Comparison of ENCODE assay signal across 9 cellular contexts in the genomic region with DNA sequence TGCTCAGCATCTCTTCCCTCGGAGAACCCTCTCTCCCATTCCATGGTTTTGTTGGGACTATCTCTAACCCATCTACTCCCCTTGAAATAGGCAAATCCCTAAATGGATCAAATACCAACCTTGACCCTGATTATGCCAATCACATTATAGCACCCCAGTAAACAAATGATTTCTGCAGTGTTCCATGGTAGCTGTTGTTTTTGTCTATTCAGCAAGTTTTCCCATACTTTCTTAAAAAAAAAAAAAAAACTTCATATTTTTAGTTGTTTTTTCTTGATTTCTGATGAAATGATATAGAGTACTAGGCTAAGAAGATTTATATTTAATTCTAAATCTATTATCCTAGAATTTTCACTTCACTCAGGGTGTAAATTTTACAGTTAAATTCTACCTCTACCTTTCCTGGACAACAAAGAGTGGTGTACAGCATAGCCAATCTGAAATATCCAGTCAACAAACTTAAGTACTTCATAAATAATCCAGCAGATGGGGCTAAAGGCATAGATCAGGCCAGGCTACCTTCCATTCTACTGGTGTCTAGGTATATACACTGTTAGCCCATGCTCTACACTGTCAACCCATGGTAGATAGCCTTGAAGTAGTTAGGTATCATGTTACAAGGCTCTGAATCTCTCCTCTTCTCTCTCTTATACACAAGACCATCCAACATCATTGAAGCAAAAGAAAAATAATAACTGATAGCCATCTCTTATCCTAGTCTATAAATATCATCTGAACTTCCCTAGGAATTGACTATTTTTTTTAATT.
DNase-seq lines count a peak whose midpoint lies in the region; ATAC-seq, FAIRE-seq and TF ChIP-seq lines count a peak whose summit lies in the region.
"Had no signal": no experiment of that assay in that cellular context is flagged by ENCODE, and none has a peak within 500 bp of the region (broad histone marks: within the 10 kb centered on the region; RNA-seq: fewer than 3 reads in every experiment).

No MANE protein-coding gene starts in this region.

- TF ChIP-seq EP300 in Ishikawa (IDR thresholded peaks at IDR 0.05; ENCODE audit: borderline replicate concordance) (no peak), GM12878 (IDR thresholded peaks at IDR 0.05; ENCODE audit: borderline replicate concordance in 1 of 2, control insufficient read depth in 1 of 2, low read depth in 2 of 2, low read length in 2 of 2) (no peak)

- no peak overlapping the region for H3K9ac ChIP-seq in GM12878 (ENCODE audit: control insufficient read depth, insufficient read depth, low read length)

- ATAC-seq in GM23338 (peak; percentile 100), GM12878 (peak; percentile 99)
- peak; percentile 95 to 99 for ATAC-seq in stimulated activated naive B cell treated with anti-CD40 and anti-IgM and Interleukin-4, amounts not matched to agents 10 μg/mL and 1 μg/mL and 100 μg/mL, for 72 hours (replicated peaks)

- CTCF ChIA-PET in GM12878 (lab: Yijun Ruan, JAX): interaction anchor here (0.6 to 6.0 kb wide), 44 partner anchors 8 to 1403 kb away, joined by 3 to 37 read pairs (median 4); a partner anchor contains a TSS

- RAD21 ChIA-PET in GM12878 (lab: Charles Lee; ENCODE audit: unreplicated experiment): interaction anchor here (0.6 to 4.2 kb wide), 30 partner anchors 9 to 1317 kb away, joined by 3 to 26 read pairs (median 3); no protein-coding TSS in a partner anchor

- no peaks in the 10 kb centered on the region for H3K9me3 Mint-ChIP-seq in GM23338
- no peaks in the 10 kb centered on the region for H3K9me3 Mint-ChIP-seq in stimulated activated naive B cell treated with anti-CD40 and anti-IgM and Interleukin-4, amounts not matched to agents 10 μg/mL and 1 μg/mL and 100 μg/mL, for 72 hours
- H3K9me3 Mint-ChIP-seq: IgD-negative memory B cell had no signal

- no peaks in the 10 kb centered on the region for H3K9me3 ChIP-seq in GM12878 (replicated peaks; ENCODE audit: control insufficient read depth, insufficient read depth, low read length)

- H3K4me2 ChIP-seq in GM23338 (no peak overlapping the region), GM12878 (ENCODE audit: control insufficient read depth, insufficient read depth) (no peak overlapping the region)

- H3K4me3 Mint-ChIP-seq in GM23338: no peak overlapping the region
- no peak overlapping the region for H3K4me3 Mint-ChIP-seq in stimulated activated naive B cell treated with anti-CD40 and anti-IgM and Interleukin-4, amounts not matched to agents 10 μg/mL and 1 μg/mL and 100 μg/mL, for 72 hours
- H3K4me3 Mint-ChIP-seq: IgD-negative memory B cell had no signal

- FAIRE-seq in A204.1 (lab: Jason Lieb, UNC): peak; percentile 93
- peak; percentile 98 for FAIRE-seq in GM12878 (lab: Jason Lieb, UNC)

- H3K4me1 ChIP-seq in GM23338 (ENCODE audit: insufficient read depth) (peaks cover 6% of the 10 kb centered on the region; the same call in 1 of the 2 replicates), GM12878 (ENCODE audit: control insufficient read depth, insufficient read depth, low read length) (peaks cover 2% of the 10 kb centered on the region; the same call in 1 of the 2 replicates)

- 0% methylated on average over 1 of the region's 1 CpG for WGBS in GM12878 (ENCODE audit: insufficient coverage, insufficient replicate concordance, low lambda C conversion rate, missing lambda C conversion rate)

- no peaks in the 10 kb centered on the region for H3F3A ChIP-seq in GM23338 (replicated peaks; ENCODE audit: low read depth)

- H3K36me3 Mint-ChIP-seq in GM23338 (ENCODE audit: low read depth): peaks cover 10% of the 10 kb centered on the region; the same call in 1 of the 3 replicates
- peaks cover 27 to 43% of the 10 kb centered on the region in 2 donors for H3K36me3 Mint-ChIP-seq in stimulated activated naive B cell treated with anti-CD40 and anti-IgM and Interleukin-4, amounts not matched to agents 10 μg/mL and 1 μg/mL and 100 μg/mL, for 72 hours
- H3K36me3 Mint-ChIP-seq: IgD-negative memory B cell had no signal

- no peak overlapping the region for H3K4me3 ChIP-seq in GM23338
- H3K4me3 ChIP-seq in GM12878: no peak overlapping the region

- H3K27me3 ChIP-seq in GM23338 (ENCODE audit: insufficient read depth) (no peaks in the 10 kb centered on the region), GM12878 (replicated peaks in 1 of 2; ENCODE audit: control insufficient read depth in 2 of 2, insufficient read depth in 2 of 2, low read length in 1 of 2) (no peaks in the 10 kb centered on the region)

- no peaks in the 10 kb centered on the region for H3K79me2 ChIP-seq in GM23338 (replicated peaks; ENCODE audit: insufficient read depth)
- H3K79me2 ChIP-seq in GM12878 (ENCODE audit: control insufficient read depth, insufficient read depth, low read length): no peaks in the 10 kb centered on the region

- no peaks in the 10 kb centered on the region for H4K20me1 ChIP-seq in GM23338 (replicated peaks; ENCODE audit: insufficient read depth)
- no peaks in the 10 kb centered on the region for H4K20me1 ChIP-seq in GM12878 (ENCODE audit: control insufficient read depth, insufficient read depth)

- in situ Hi-C loops in GM12878 (cut with MboI): loop anchor here (5.0 to 10.0 kb wide), 2 partner anchors 622 to 1310 kb away; no protein-coding TSS in a partner anchor

- no peaks in the 10 kb centered on the region for H3K36me3 ChIP-seq in GM23338 (ENCODE audit: insufficient read depth)
- peaks cover 2 to 5% of the 10 kb centered on the region in 2 experiments; a peak in 2 of 4 replicates for H3K36me3 ChIP-seq in GM12878 (ENCODE audit: control insufficient read depth in 2 of 2, insufficient read depth in 2 of 2, low read length in 1 of 2)

- SMC1A ChIA-PET in GM12878 (lab: Charles Lee; ENCODE audit: uncharacterized antibody, unreplicated experiment): interaction anchor here (0.6 to 4.2 kb wide), 39 partner anchors 8 to 1404 kb away, joined by 3 to 30 read pairs (median 4); no protein-coding TSS in a partner anchor

- DNase-seq in GDM1 (lab: John Stamatoyannopoulos, UW) (peak; percentile 35), GM23338 (ENCODE audit: low spot score) (peak; percentile 88), NOMO-1 (lab: John Stamatoyannopoulos, UW; ENCODE audit: unreplicated experiment in 2 of 2) (peak; percentile 78 to 87), GM12878 (ENCODE audit: low read depth, low spot score) (peak; percentile 70), iPS-NIHi11 (ENCODE audit: low spot score) (peak; percentile 76)
- no peak for DNase-seq in stimulated activated naive B cell treated with anti-CD40 and anti-IgM and Interleukin-4, amounts not matched to agents 10 μg/mL and 1 μg/mL and 100 μg/mL, for 72 hours

- no TSS peak for BruUV-seq in GM12878 (replicated peaks; lab: Mats Ljungman, UMichigan)

- no peak for TF ChIP-seq POLR2A in GM12878 (IDR thresholded peaks at IDR 0.05; ENCODE audit: low read depth, low read length)

- H2AFZ ChIP-seq in GM23338 (no peak overlapping the region), GM12878 (ENCODE audit: control insufficient read depth, low read depth, low read length) (no peak overlapping the region)

- H3K27ac Mint-ChIP-seq in GM23338: no peak overlapping the region
- H3K27ac Mint-ChIP-seq in stimulated activated naive B cell treated with anti-CD40 and anti-IgM and Interleukin-4, amounts not matched to agents 10 μg/mL and 1 μg/mL and 100 μg/mL, for 72 hours: no peak overlapping the region

- H3K27ac ChIP-seq in GM23338 (ENCODE audit: low read depth) (no peak overlapping the region), GM12878 (ENCODE audit: control insufficient read depth, insufficient read depth) (no peak overlapping the region)

- POLR2A ChIA-PET in GM12878 (lab: Charles Lee): no interaction called here

- H3K27me3 Mint-ChIP-seq in GM23338 (ENCODE audit: insufficient read depth, low read depth, poor library complexity): no peaks in the 10 kb centered on the region
- no peaks in the 10 kb centered on the region for H3K27me3 Mint-ChIP-seq in stimulated activated naive B cell treated with anti-CD40 and anti-IgM and Interleukin-4, amounts not matched to agents 10 μg/mL and 1 μg/mL and 100 μg/mL, for 72 hours
- H3K27me3 Mint-ChIP-seq: IgD-negative memory B cell had no signal

- H3K9me2 ChIP-seq in GM23338 (ENCODE audit: insufficient read depth): no peaks in the 10 kb centered on the region

- intact Hi-C loops in GM12878 (cut with micrococcal nuclease; ENCODE audit: unreplicated experiment): loop anchor here (1.0 to 5.0 kb wide), 5 partner anchors 142 to 1317 kb away; a partner anchor contains a TSS

- peaks cover 4% of the 10 kb centered on the region; the same call in 2 of the 3 replicates for H3K4me1 Mint-ChIP-seq in GM23338
- H3K4me1 Mint-ChIP-seq in stimulated activated naive B cell treated with anti-CD40 and anti-IgM and Interleukin-4, amounts not matched to agents 10 μg/mL and 1 μg/mL and 100 μg/mL, for 72 hours: peaks cover 0 to 7% of the 10 kb centered on the region in 2 donors

- peak; percentile 75 for TF ChIP-seq RAD21 in Ishikawa (IDR thresholded peaks at IDR 0.05; ENCODE audit: low read depth)
- peak; percentile 97 for TF ChIP-seq RAD21 in GM12878 (IDR thresholded peaks at IDR 0.05; ENCODE audit: insufficient read depth, low read depth, low read length)

- TF ChIP-seq CTCF in GM23338 (conservative IDR thresholded peaks at IDR 0.05; ENCODE audit: low read depth in 2 of 2) (peak; percentile 67 to 80), GM12878 (IDR thresholded peaks at IDR 0.05 in 2 of 3, conservative IDR thresholded peaks at IDR 0.05 in 1 of 3; ENCODE audit: control insufficient read depth in 2 of 3, extremely low read depth in 1 of 3, insufficient read depth in 1 of 3, low read depth in 3 of 3, low read length in 3 of 3) (peak; percentile 51 to 84 (median 57); a peak in 5 of 6 replicates)

TF ChIP-seq in GM23338, 12 proteins besides CTCF, POLR2A, EP300 and RAD21:
- TF ChIP-seq EZH2phosphoT487 (IDR thresholded peaks at IDR 0.05; ENCODE audit: unreplicated experiment): no peak
- TF ChIP-seq ZNF331 (CRISPR knock-in tag; IDR thresholded peaks at IDR 0.05; ENCODE audit: low read depth): no peak
- no peak for TF ChIP-seq ZNF114 (CRISPR knock-in tag; IDR thresholded peaks at IDR 0.05)

TF ChIP-seq in Ishikawa, 13 proteins besides CTCF, POLR2A, EP300 and RAD21 (continues in another document):
- TF ChIP-seq TEAD4 (IDR thresholded peaks at IDR 0.05): no peak
- TF ChIP-seq, protein P1, sequence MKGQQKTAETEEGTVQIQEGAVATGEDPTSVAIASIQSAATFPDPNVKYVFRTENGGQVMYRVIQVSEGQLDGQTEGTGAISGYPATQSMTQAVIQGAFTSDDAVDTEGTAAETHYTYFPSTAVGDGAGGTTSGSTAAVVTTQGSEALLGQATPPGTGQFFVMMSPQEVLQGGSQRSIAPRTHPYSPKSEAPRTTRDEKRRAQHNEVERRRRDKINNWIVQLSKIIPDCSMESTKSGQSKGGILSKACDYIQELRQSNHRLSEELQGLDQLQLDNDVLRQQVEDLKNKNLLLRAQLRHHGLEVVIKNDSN (IDR thresholded peaks at IDR 0.05): no peak
